Comparison of ENCODE assay signal across 8 cellular contexts in genomic region chr4:7831330-7831729, GRCh38.
DNase-seq lines count a peak whose midpoint lies in the region; ATAC-seq and TF ChIP-seq lines count a peak whose summit lies in the region.

No MANE protein-coding gene starts in this region.

- H3K27me3 Mint-ChIP-seq in chondrocyte (ENCODE audit: low read depth), result no peaks in the 10 kb centered on the region

- peak overlapping the region; percentile 16 to 40 (median 26) for H3K4me3 ChIP-seq in gastrocnemius medialis

- DNase-seq in GM04504 (ENCODE audit: low read depth) (peak; percentile 71), NCI-H524 (lab: John Stamatoyannopoulos, UW) (peak; percentile 78 to 93), chondrocyte (ENCODE audit: low spot score) (no peak), gastrocnemius medialis (peak; percentile 58 to 60), G401 (ENCODE audit: low spot score) (no peak), NCI-H774 (lab: John Stamatoyannopoulos, UW) (no peak)

- peaks cover 7% of the 10 kb centered on the region for H3K9me3 Mint-ChIP-seq in chondrocyte (ENCODE audit: low read depth)

- peak overlapping the region; percentile 82 to 92 (median 85) for H3K27ac ChIP-seq in gastrocnemius medialis

- no peaks in the 10 kb centered on the region for H3K27me3 ChIP-seq in gastrocnemius medialis

- no peaks in the 10 kb centered on the region for H3K9me3 ChIP-seq in gastrocnemius medialis

- TF ChIP-seq CTCF in chondrocyte (IDR thresholded peaks at IDR 0.05) (no peak), gastrocnemius medialis (IDR thresholded peaks at IDR 0.05 in 4 of 5, conservative IDR thresholded peaks at IDR 0.05 in 1 of 5) (no peak)

- H3K4me3 Mint-ChIP-seq in chondrocyte (ENCODE audit: unreplicated experiment), result peak overlapping the region; percentile 48

- peaks cover 38 to 52% of the 10 kb centered on the region in 2 donors for H3K4me1 ChIP-seq in gastrocnemius medialis

- peaks cover 74% of the 10 kb centered on the region for H3K4me1 Mint-ChIP-seq in chondrocyte (ENCODE audit: low read depth)

- in situ Hi-C loops in gastrocnemius medialis (cut with MboI; ENCODE audit: low sequenced_read_pairs in 4 of 4) (no loop called here), G401 (cut with HindIII; ENCODE audit: low sequenced_read_pairs) (no loop called here)

- TF ChIP-seq POLR2A in gastrocnemius medialis (IDR thresholded peaks at IDR 0.05), result peak; percentile 61 to 72

- peaks cover 35% of the 10 kb centered on the region for H3K36me3 Mint-ChIP-seq in chondrocyte (ENCODE audit: low read depth)

- ATAC-seq in gastrocnemius medialis, result peak; percentile 90
- ATAC-seq in HG03469 (IDR thresholded peaks at IDR 0.05; ENCODE audit: unreplicated experiment), result no peak
- no peak for ATAC-seq in GM21447 (IDR thresholded peaks at IDR 0.05; ENCODE audit: unreplicated experiment)

- no peaks in the 10 kb centered on the region for H3K36me3 ChIP-seq in gastrocnemius medialis

- peak overlapping the region; percentile 99 for H3K27ac Mint-ChIP-seq in chondrocyte (ENCODE audit: unreplicated experiment)

- intact Hi-C loops in gastrocnemius medialis (cut with DNase I; ENCODE audit: low total_unique reads), result loop anchor here (1.0 to 2.0 kb wide), 2 partner anchors 25 to 40 kb away; no protein-coding TSS in a partner anchor

Comparison
In these comparisons a context has a peak if more than half of its experiments do, and no peak if none do; other contexts are left out.
1. DNase-seq: peak in GM04504 (single experiment), NCI-H524 (2 of 2) and gastrocnemius medialis (2 of 2); none in chondrocyte (single experiment), G401 (single experiment) and NCI-H774 (single experiment).
2. ATAC-seq: peak in gastrocnemius medialis (2 of 2); none in HG03469 (single experiment) and GM21447 (single experiment).